Comparison of ENCODE assay signal across 34 cellular contexts in genomic region chr4:66785479-66785878, GRCh38.
"Had no signal": no experiment of that assay in that cellular context is flagged by ENCODE, and none has a peak within 500 bp of the region (broad histone marks: within the 10 kb centered on the region; RNA-seq: fewer than 3 reads in every experiment).

No MANE protein-coding gene starts in this region.

- H3K27me3 ChIP-seq: adrenal gland, body of pancreas, brain microvascular endothelial cell, breast epithelium had no signal

- H3K4me1 ChIP-seq: adrenal gland, body of pancreas, breast epithelium had no signal

- H3K9me3 ChIP-seq: adrenal gland, body of pancreas, breast epithelium had no signal

- FAIRE-seq: astrocyte, TTC549 had no signal

- H3K27ac ChIP-seq: adrenal gland, body of pancreas, brain microvascular endothelial cell, breast epithelium, VCaP had no signal

- H3K4me3 ChIP-seq: adrenal gland, body of pancreas, breast epithelium had no signal

- ATAC-seq: activated CD8-positive, alpha-beta T cell treated with anti-CD3 and anti-CD28 coated beads for 36 hours; activated naive CD4-positive, alpha-beta T cell treated with anti-CD3 and anti-CD28 coated beads, Interleukin-2, amount 50 U/mL, for 72 hours; activated T-cell treated with anti-CD3 and anti-CD28 coated beads, Interleukin-2, amount 50 U/mL, for 4 hours; activated T-cell treated with anti-CD3 and anti-CD28 coated beads, Interleukin-2, amount 50 U/mL, for 72 hours; activated T-helper 17 cell treated with anti-CD3 and anti-CD28 coated beads, Interleukin-2, amount 50 U/mL, for 72 hours; body of pancreas had no signal

- H3K36me3 ChIP-seq: adrenal gland, brain microvascular endothelial cell, breast epithelium had no signal

- DNase-seq: activated B cell treated with CpG ODN at 0.5 μM for 24 hours; activated CD4-positive, alpha-beta memory T cell treated with anti-CD3 and anti-CD28 coated beads for 36 hours; activated CD4-positive, alpha-beta T cell treated with anti-CD3 and anti-CD28 coated beads for 4 hours; activated CD4-positive, alpha-beta T cell treated with anti-CD3 and anti-CD28 coated beads, Interleukin-2, amount 10 ng/mL, durations not matched to agents 24 days and 14 days; activated CD4-positive, alpha-beta T cell treated with anti-CD3 and anti-CD28 coated beads, Interleukin-2, amount 50 U/mL, for 1 hour; activated CD4-positive, alpha-beta T cell treated with anti-CD3 and anti-CD28 coated beads, Interleukin-2, amount 50 U/mL, for 4 hours; activated CD4-positive, CD25-positive, alpha-beta regulatory T cell treated with anti-CD3 and anti-CD28 coated beads, Interleukin-2, amount 50 U/mL, for 72 hours; activated CD8-positive, alpha-beta memory T cell treated with anti-CD3 and anti-CD28 coated beads, Interleukin-2, amount 50 U/mL, for 4 hours; activated CD8-positive, alpha-beta T cell treated with anti-CD3 and anti-CD28 coated beads for 36 hours; activated effector memory CD4-positive, alpha-beta T cell treated with anti-CD3 and anti-CD28 coated beads, Interleukin-2, amount 50 U/mL, for 16 hours; activated gamma-delta T cell treated with Interleukin-2 at 50 U/mL for 16 hours; activated naive CD4-positive, alpha-beta T cell; activated naive CD4-positive, alpha-beta T cell treated with anti-CD3 and anti-CD28 coated beads for 36 hours; activated naive CD4-positive, alpha-beta T cell treated with anti-CD3 and anti-CD28 coated beads, Interleukin-2, amount 50 U/mL, for 16 hours; activated naive CD8-positive, alpha-beta T cell treated with anti-CD3 and anti-CD28 coated beads for 36 hours; activated T-cell treated with anti-CD3 and anti-CD28 coated beads for 4 hours; activated T-cell treated with anti-CD3 and anti-CD28 coated beads, Interleukin-2, amount 50 U/mL, for 1 hour; activated T-cell treated with anti-CD3 and anti-CD28 coated beads, Interleukin-2, amount 50 U/mL, for 4 hours; activated T-cell treated with anti-CD3 and anti-CD28 coated beads, Interleukin-2, amount 50 U/mL, for 72 hours; adrenal gland; amniotic stem cell; aorta; body of pancreas; brain microvascular endothelial cell; central memory CD4-positive, alpha-beta T cell; T-helper 1 cell; T-helper 2 cell; T-helper 9 cell had no signal
